8 cellular contexts compared by ENCODE assay signal in genomic region chr11:28107331-28107725, GRCh38. TPM values are rescaled to one million over a fixed set of nuclear protein-coding genes. Genes with fewer than 3 reads are reported as not detected.
DNase-seq lines count a peak whose midpoint lies in the region; ATAC-seq and TF ChIP-seq lines count a peak whose summit lies in the region.

No MANE protein-coding gene starts in this region.

- H3K4me3 ChIP-seq in cardiac muscle cell (peak overlapping the region; percentile 57), fibroblast of lung (replicated peaks in 1 of 4; ENCODE audit: control extremely low read depth in 1 of 4, insufficient read depth in 1 of 4, low read depth in 3 of 4, low read length in 4 of 4) (peak overlapping the region; percentile 76 to 95 (median 77))

- no peaks in the 10 kb centered on the region for H4K20me1 ChIP-seq in fibroblast of lung (ENCODE audit: control insufficient read depth, extremely low read depth, insufficient read depth, low read length)

- H3K4me1 ChIP-seq in cardiac muscle cell (ENCODE audit: low read depth) (peaks cover 20% of the 10 kb centered on the region), fibroblast of lung (ENCODE audit: control insufficient read depth, extremely low read depth, insufficient read depth, low read length) (no peaks in the 10 kb centered on the region)

- no peaks in the 10 kb centered on the region for H3K27me3 Mint-ChIP-seq in progenitor cell of endocrine pancreas

- DNase-seq in cardiac muscle cell (ENCODE audit: low read depth in 1 of 2, low spot score in 1 of 2), result peak; percentile 38 to 46
- DNase-seq in Right ventricle myocardium superior, result no peak
- DNase-seq in UCSD-AML1 (lab: John Stamatoyannopoulos, UW; ENCODE audit: unreplicated experiment), result peak; percentile 27
- no peak for DNase-seq in fibroblast of lung (ENCODE audit: low read depth in 2 of 2)
- DNase-seq in progenitor cell of endocrine pancreas (ENCODE audit: low spot score, unreplicated experiment), result no peak
- no peak for DNase-seq in DMS153 treated with DMSO at 0.1 percent for 48 hours (lab: John Stamatoyannopoulos, UW; ENCODE audit: unreplicated experiment)
- no peak for DNase-seq in A172 (ENCODE audit: low spot score)

- no peaks in the 10 kb centered on the region for H3K9me3 ChIP-seq in cardiac muscle cell (ENCODE audit: low read depth)
- H3K9me3 ChIP-seq in fibroblast of lung (ENCODE audit: control insufficient read depth, insufficient read depth, low read depth, low read length), result no peaks in the 10 kb centered on the region

- H3K9me3 Mint-ChIP-seq in progenitor cell of endocrine pancreas (ENCODE audit: low read depth), result no peaks in the 10 kb centered on the region

- H2AFZ ChIP-seq in fibroblast of lung (ENCODE audit: low read length), result no peak overlapping the region

- H3K27me3 ChIP-seq in cardiac muscle cell (no peaks in the 10 kb centered on the region), fibroblast of lung (ENCODE audit: control insufficient read depth, insufficient read depth, low read length) (no peaks in the 10 kb centered on the region)

- intact Hi-C loops in Right ventricle myocardium superior (cut with DNase I), result no loop called here

- peaks cover 72% of the 10 kb centered on the region for H3K79me2 ChIP-seq in fibroblast of lung (ENCODE audit: control insufficient read depth, insufficient read depth, low read length)

- no peaks in the 10 kb centered on the region for H3K36me3 Mint-ChIP-seq in progenitor cell of endocrine pancreas (ENCODE audit: insufficient read depth)

- H3K9ac ChIP-seq in fibroblast of lung (ENCODE audit: insufficient read depth, low read length), result peak overlapping the region; percentile 75

- peak overlapping the region; percentile 91 for H3K4me2 ChIP-seq in fibroblast of lung (ENCODE audit: extremely low read depth, insufficient read depth, low read length)

- peak overlapping the region; percentile 89 for H3K27ac ChIP-seq in cardiac muscle cell
- peak overlapping the region; percentile 99 for H3K27ac ChIP-seq in fibroblast of lung (ENCODE audit: insufficient read depth, low read length)

- ATAC-seq in Right ventricle myocardium superior (ENCODE audit: poor library complexity) (no peak), HG03439 (IDR thresholded peaks at IDR 0.05; ENCODE audit: unreplicated experiment) (peak; percentile 2)

- peaks cover 38% of the 10 kb centered on the region for H3K4me1 Mint-ChIP-seq in progenitor cell of endocrine pancreas (ENCODE audit: low read depth)

- peak overlapping the region; percentile 98 for H3K4me3 Mint-ChIP-seq in progenitor cell of endocrine pancreas (ENCODE audit: low read depth)

- H3K27ac Mint-ChIP-seq in progenitor cell of endocrine pancreas, result peak overlapping the region; percentile 99

- no peaks in the 10 kb centered on the region for H3K36me3 ChIP-seq in cardiac muscle cell
- H3K36me3 ChIP-seq in fibroblast of lung (ENCODE audit: control insufficient read depth, insufficient read depth, low read length), result no peaks in the 10 kb centered on the region

- TF ChIP-seq CTCF in cardiac muscle cell (IDR thresholded peaks at IDR 0.05; ENCODE audit: low read depth, low read length) (no peak), fibroblast of lung (conservative IDR thresholded peaks at IDR 0.05 in 1 of 2, IDR thresholded peaks at IDR 0.05 in 1 of 2; ENCODE audit: low read depth in 1 of 2, low read length in 2 of 2) (no peak), progenitor cell of endocrine pancreas (IDR thresholded peaks at IDR 0.05; ENCODE audit: unreplicated experiment) (no peak)

RNA-seq across cellular contexts. Expression of gene KIF18A, which starts 0.6 kb away (rescaled TPM):
- 4.1 and 16.1 TPM in 2 replicates for total RNA-seq in cardiac muscle cell
- 4.9 and 22.3 TPM in 2 replicates for polyA plus RNA-seq in cardiac muscle cell
- 0.16 TPM for total RNA-seq in Right ventricle myocardium superior
- total RNA-seq in fibroblast of lung, result 4.9 and 12.6 TPM in 2 replicates
- 5.8 and 14.2 TPM in 2 replicates for polyA plus RNA-seq in fibroblast of lung
- polyA plus RNA-seq in fibroblast of lung (2012), result 3.8 and 7.9 TPM in 2 replicates
- polyA minus RNA-seq in fibroblast of lung (ENCODE audit: low replicate concordance), result 4.2 TPM in 1 of 2 replicates, not detected in the other
- 17.0 and 19.1 TPM in 2 replicates for total RNA-seq in progenitor cell of endocrine pancreas
- total RNA-seq in A172 (2014; rRNA removed; shearing (Covaris generic)), result 36.7 and 46.4 TPM in 2 replicates

RNA-seq across cellular contexts. Expression of gene METTL15, which starts 0.9 kb away (rescaled TPM):
- total RNA-seq in cardiac muscle cell (10.9 and 13.2 TPM in 2 replicates), Right ventricle myocardium superior (8.1 TPM), fibroblast of lung (20.5 and 28.4 TPM in 2 replicates), progenitor cell of endocrine pancreas (16.7 and 17.2 TPM in 2 replicates)
- polyA plus RNA-seq in cardiac muscle cell (15.3 and 17.4 TPM in 2 replicates), fibroblast of lung (8.8 and 9.9 TPM in 2 replicates)
- polyA plus RNA-seq in fibroblast of lung (2012), result 5.3 and 7.3 TPM in 2 replicates
- polyA minus RNA-seq in fibroblast of lung (ENCODE audit: low replicate concordance), result 3.2 and 4.5 TPM in 2 replicates
- 16.9 and 21.2 TPM in 2 replicates for total RNA-seq in A172 (2014; rRNA removed; shearing (Covaris generic))

Comparison
In these comparisons a context has a peak if more than half of its experiments do, and no peak if none do; other contexts are left out.
1. DNase-seq: peak in cardiac muscle cell (2 of 2) and UCSD-AML1 (single experiment); none in Right ventricle myocardium superior (single experiment), fibroblast of lung (0 of 2), progenitor cell of endocrine pancreas (single experiment), DMS153 treated with DMSO at 0.1 percent for 48 hours (single experiment) and A172 (single experiment).